ENCODE assay signal across 17 cellular contexts in genomic region chr7:27883726-27884125, GRCh38.
A peak's percentile ranks its signal among the peaks of the same experiment; 100 is the strongest.
DNase-seq lines count a peak whose midpoint lies in the region; ATAC-seq, FAIRE-seq and TF ChIP-seq lines count a peak whose summit lies in the region.
"Had no signal": no experiment of that assay in that cellular context is flagged by ENCODE, and none has a peak within 500 bp of the region (broad histone marks: within the 10 kb centered on the region; RNA-seq: fewer than 3 reads in every experiment).

No MANE protein-coding gene starts in this region.

- no peak overlapping the region for H2AK5ac ChIP-seq in mesenchymal stem cell (ENCODE audit: low read length, severe bottlenecking)

- H3K27me3 ChIP-seq in astrocyte (ENCODE audit: insufficient read depth, low read length) (no peaks in the 10 kb centered on the region), mesenchymal stem cell (ENCODE audit: control insufficient read depth in 1 of 2, insufficient read depth in 1 of 2, low read length in 2 of 2) (no peaks in the 10 kb centered on the region)

- peaks cover 23% of the 10 kb centered on the region for H3K79me1 ChIP-seq in mesenchymal stem cell (replicated peaks; ENCODE audit: low read length, poor library complexity, severe bottlenecking)

- H2BK12ac ChIP-seq in mesenchymal stem cell (ENCODE audit: low read length in 2 of 2) = no peak overlapping the region

- H4K20me1 ChIP-seq in astrocyte (ENCODE audit: insufficient read depth, low read length) = no peaks in the 10 kb centered on the region

- ATAC-seq in HG03432 (IDR thresholded peaks at IDR 0.05; ENCODE audit: unreplicated experiment) = no peak
- ATAC-seq: K562, Panc1, Right ventricle myocardium inferior had no signal

- H3K9me3 Mint-ChIP-seq in astrocyte (ENCODE audit: unreplicated experiment) = no peaks in the 10 kb centered on the region

- no peaks in the 10 kb centered on the region for H3K36me3 Mint-ChIP-seq in astrocyte (ENCODE audit: low read depth, unreplicated experiment)

- no peak overlapping the region for H3K4me3 Mint-ChIP-seq in astrocyte (ENCODE audit: unreplicated experiment)

- no peak overlapping the region for H4K91ac ChIP-seq in mesenchymal stem cell (ENCODE audit: low read length)

- H3K4me2 ChIP-seq in astrocyte (ENCODE audit: low read length) (peak overlapping the region; percentile 68), mesenchymal stem cell (ENCODE audit: low read length, poor library complexity, severe bottlenecking) (no peak overlapping the region)

- 18% methylated on average over 2 of the region's 3 CpGs for WGBS in mesenchymal stem cell

- H3K9me3 ChIP-seq in astrocyte (ENCODE audit: insufficient read depth, low read depth, low read length) = no peaks in the 10 kb centered on the region
- H3K9me3 ChIP-seq in mesenchymal stem cell (ENCODE audit: control insufficient read depth, low read length) = no peaks in the 10 kb centered on the region

- H3K36me3 ChIP-seq in astrocyte (ENCODE audit: insufficient read depth, low read length) (no peaks in the 10 kb centered on the region), mesenchymal stem cell (ENCODE audit: control insufficient read depth in 1 of 2, insufficient read depth in 2 of 2, low read depth in 1 of 2, low read length in 2 of 2) (no peaks in the 10 kb centered on the region)

- no peak for TF ChIP-seq CTCF in astrocyte (IDR thresholded peaks at IDR 0.05; ENCODE audit: insufficient read depth, low read depth, low read length)
- no peak for TF ChIP-seq CTCF in fibroblast of pulmonary artery (IDR thresholded peaks at IDR 0.05; ENCODE audit: low read length, missing control alignments)
- TF ChIP-seq CTCF in foreskin fibroblast (IDR thresholded peaks at IDR 0.05; ENCODE audit: low read depth, low read length) = no peak

- no peak overlapping the region for H2BK15ac ChIP-seq in mesenchymal stem cell (ENCODE audit: low read depth, poor library complexity, severe bottlenecking)

- no peak for TF ChIP-seq POLR2A in GM12892 (IDR thresholded peaks at IDR 0.05; ENCODE audit: low read depth, low read length)

- H3K27ac ChIP-seq in astrocyte (ENCODE audit: low read depth, low read length) (no peak overlapping the region), mesenchymal stem cell (ENCODE audit: low read length, poor library complexity, severe bottlenecking) (no peak overlapping the region)
- H3K27ac ChIP-seq: C4-2B had no signal

- H2BK120ac ChIP-seq in mesenchymal stem cell (ENCODE audit: low read depth, low read length) = no peak overlapping the region

- peaks cover 9% of the 10 kb centered on the region for H3K4me1 ChIP-seq in astrocyte (ENCODE audit: insufficient read depth, low read length)
- H3K4me1 ChIP-seq in mesenchymal stem cell (ENCODE audit: control insufficient read depth, insufficient read depth, low read depth, low read length) = peaks cover 5% of the 10 kb centered on the region

- no peak overlapping the region for H2AFZ ChIP-seq in astrocyte (ENCODE audit: low read depth, low read length)
- H2AFZ ChIP-seq in mesenchymal stem cell (ENCODE audit: low read depth, low read length) = no peak overlapping the region

- DNase-seq in COLO829 (ENCODE audit: low spot score) (peak; percentile 58), astrocyte (ENCODE audit: low read depth) (peak; percentile 68), fibroblast of pulmonary artery (ENCODE audit: low read depth) (peak; percentile 84), mesenchymal stem cell (peak; percentile 23), foreskin fibroblast (no peak), GM12892 (ENCODE audit: insufficient read length) (no peak), HTR-8/SVneo (ENCODE audit: insufficient read length, low spot score) (no peak)
- DNase-seq: COR-L47, NCI-H446 treated with DMSO at 0.1 percent for 48 hours, NCI-H748 treated with DMSO at 0.1 percent for 48 hours had no signal

- peak overlapping the region in 1 of 2 experiments; percentile 50 for H3K4ac ChIP-seq in mesenchymal stem cell (ENCODE audit: low read depth in 1 of 2, low read length in 2 of 2)

- H3K18ac ChIP-seq in mesenchymal stem cell (ENCODE audit: low read depth in 1 of 2, low read length in 2 of 2) = no peak overlapping the region

- no peak overlapping the region for H3K23ac ChIP-seq in mesenchymal stem cell (ENCODE audit: low read length in 2 of 2)

- FAIRE-seq in astrocyte (lab: Jason Lieb, UNC) = peak; percentile 26
- FAIRE-seq in GM12892 (lab: Jason Lieb, UNC) = no peak
- no peak for FAIRE-seq in HTR-8/SVneo (lab: Jason Lieb, UNC)
- FAIRE-seq: G401.6, H1, K562 had no signal

- H3K9ac ChIP-seq in astrocyte (ENCODE audit: low read length) (no peak overlapping the region), mesenchymal stem cell (ENCODE audit: low read length) (no peak overlapping the region)

- no peaks in the 10 kb centered on the region for H3K27me3 Mint-ChIP-seq in astrocyte (ENCODE audit: low read depth, unreplicated experiment)

- peaks cover 7% of the 10 kb centered on the region for H3K4me1 Mint-ChIP-seq in astrocyte (ENCODE audit: low read depth, unreplicated experiment)

- H2BK5ac ChIP-seq in mesenchymal stem cell (ENCODE audit: low read depth, low read length, poor library complexity, severe bottlenecking) = no peak overlapping the region

- H3K14ac ChIP-seq in mesenchymal stem cell (ENCODE audit: low read length in 2 of 2) = no peak overlapping the region

- no peak overlapping the region for H3K27ac Mint-ChIP-seq in astrocyte (ENCODE audit: unreplicated experiment)

- H3K79me2 ChIP-seq in astrocyte (ENCODE audit: insufficient read depth, low read length) = no peaks in the 10 kb centered on the region

- H4K8ac ChIP-seq in mesenchymal stem cell (ENCODE audit: low read length) = no peak overlapping the region

- H3K4me3 ChIP-seq in astrocyte (ENCODE audit: insufficient read depth, low read depth, low read length) (no peak overlapping the region), fibroblast of pulmonary artery (replicated peaks; ENCODE audit: low read depth, low read length) (no peak overlapping the region), mesenchymal stem cell (ENCODE audit: insufficient read depth in 1 of 2, low read depth in 1 of 2, low read length in 2 of 2) (no peak overlapping the region), foreskin fibroblast (ENCODE audit: low read depth in 1 of 2, low read length in 2 of 2) (no peak overlapping the region)
- H3K4me3 ChIP-seq: K562 had no signal

Comparison
In these comparisons a context has a peak if more than half of its experiments do, and no peak if none do; other contexts are left out.
1. DNase-seq: peak in COLO829 (single experiment), astrocyte (single experiment), fibroblast of pulmonary artery (single experiment) and mesenchymal stem cell (single experiment); none in foreskin fibroblast (0 of 2), GM12892 (single experiment) and HTR-8/SVneo (single experiment).